8 cellular contexts compared by ENCODE assay signal in the genomic region with DNA sequence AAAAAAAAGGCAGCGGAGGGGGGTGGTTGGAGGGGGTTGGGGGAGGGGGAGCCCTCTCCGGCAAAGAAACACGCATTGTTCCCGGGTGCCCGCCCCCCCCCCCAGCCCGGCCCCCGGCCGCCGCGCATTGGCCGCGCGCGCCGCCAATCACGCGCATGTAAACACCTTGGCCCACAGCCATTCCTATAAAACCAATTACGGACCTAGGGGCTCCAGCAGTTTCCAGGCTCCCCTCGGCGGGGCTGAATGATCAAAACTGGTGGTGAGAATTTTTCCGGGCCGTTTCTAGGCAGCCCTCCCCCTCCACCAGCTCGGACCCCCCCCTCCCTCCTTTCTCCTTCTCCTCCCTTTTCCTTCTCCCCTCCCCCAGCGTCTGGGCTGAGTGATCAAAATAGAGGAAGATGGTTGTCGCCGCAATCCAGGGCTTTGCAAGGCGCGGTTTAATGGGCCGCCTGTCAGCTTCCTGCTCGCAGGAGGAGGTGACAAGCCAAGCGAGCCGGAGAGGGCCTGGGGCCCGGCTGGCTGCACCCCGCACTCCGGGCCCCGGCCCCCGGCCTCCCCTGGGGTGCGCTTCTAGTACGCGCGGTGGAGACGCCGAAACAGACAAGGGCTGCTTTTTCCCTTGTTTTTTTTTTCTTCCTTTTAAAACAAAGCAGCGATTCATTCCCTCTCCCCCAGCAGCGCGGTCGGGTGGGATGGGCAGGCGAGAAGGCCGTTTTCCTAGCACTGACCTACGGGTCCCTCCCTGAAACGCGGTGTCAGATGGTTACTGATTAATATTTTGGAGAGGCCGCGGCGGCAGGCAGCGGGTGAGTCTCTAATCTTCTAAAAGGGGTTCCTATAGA. TPM values are rescaled to one million over a fixed set of nuclear protein-coding genes. Genes with fewer than 3 reads are reported as not detected.
DNase-seq lines count a peak whose midpoint lies in the region; ATAC-seq, FAIRE-seq and TF ChIP-seq lines count a peak whose summit lies in the region.

No MANE protein-coding gene starts in this region.

- peak overlapping the region; percentile 83 to 94 for H3K4me3 Mint-ChIP-seq in activated T-cell treated with anti-CD3 and anti-CD28 coated beads, Interleukin-2, amount 50 U/mL, for 72 hours

- H3K27ac Mint-ChIP-seq in activated T-cell treated with anti-CD3 and anti-CD28 coated beads, Interleukin-2, amount 50 U/mL, for 72 hours, result peak overlapping the region; percentile 79

- H3K9me3 ChIP-seq in muscle layer of duodenum (ENCODE audit: control insufficient read depth in 1 of 2, low read length in 2 of 2), result no peaks in the 10 kb centered on the region
- no peaks in the 10 kb centered on the region for H3K9me3 ChIP-seq in transverse colon

- TF ChIP-seq POLR2A in transverse colon (IDR thresholded peaks at IDR 0.05), result peak; percentile 90

- H3K36me3 ChIP-seq in muscle layer of duodenum (ENCODE audit: control insufficient read depth in 1 of 2, insufficient read depth in 2 of 2, low read length in 2 of 2) (peaks cover 0 to 29% of the 10 kb centered on the region in 2 donors), transverse colon (no peaks in the 10 kb centered on the region)

- peak; percentile 66 for FAIRE-seq in HTR-8/SVneo (lab: Jason Lieb, UNC)

- in situ Hi-C loops in transverse colon (cut with MboI; ENCODE audit: low pct_ligation_motif_present in 1 of 4, low pct_unique_long_range_greater_than_20kb in 1 of 4, low sequenced_read_pairs in 3 of 4), result no loop called here

- no peaks in the 10 kb centered on the region for H3K9me3 Mint-ChIP-seq in activated T-cell treated with anti-CD3 and anti-CD28 coated beads, Interleukin-2, amount 50 U/mL, for 72 hours

- no peak for TF ChIP-seq CTCF in fibroblast of the aortic adventitia (IDR thresholded peaks at IDR 0.05; ENCODE audit: insufficient read depth, low read length)
- TF ChIP-seq CTCF in transverse colon (IDR thresholded peaks at IDR 0.05), result no peak

- H3K4me1 Mint-ChIP-seq in activated T-cell treated with anti-CD3 and anti-CD28 coated beads, Interleukin-2, amount 50 U/mL, for 72 hours (ENCODE audit: low read depth), result peaks cover 44% of the 10 kb centered on the region

- DNase-seq in DMS 273 (lab: John Stamatoyannopoulos, UW; ENCODE audit: unreplicated experiment), result peak; percentile 100
- DNase-seq in HTR-8/SVneo (ENCODE audit: insufficient read length, low spot score), result peak; percentile 92
- peak; percentile 99 for DNase-seq in NCI-H82 (lab: John Stamatoyannopoulos, UW)
- peak; percentile 59 to 62 for DNase-seq in activated T-cell treated with anti-CD3 and anti-CD28 coated beads, Interleukin-2, amount 50 U/mL, for 72 hours
- DNase-seq in fibroblast of the aortic adventitia (ENCODE audit: low read depth), result peak; percentile 100
- DNase-seq in transverse colon, result peak; percentile 95

- H3K4me3 ChIP-seq in fibroblast of the aortic adventitia (ENCODE audit: low read depth, low read length), result peak overlapping the region; percentile 91
- peak overlapping the region; percentile 71 to 91 for H3K4me3 ChIP-seq in muscle layer of duodenum (ENCODE audit: low read depth in 1 of 2, low read length in 2 of 2)
- peak overlapping the region; percentile 80 to 99 (median 94) for H3K4me3 ChIP-seq in transverse colon

- no peaks in the 10 kb centered on the region for H3K36me3 Mint-ChIP-seq in activated T-cell treated with anti-CD3 and anti-CD28 coated beads, Interleukin-2, amount 50 U/mL, for 72 hours (ENCODE audit: insufficient read depth in 2 of 2)

- H3K27me3 Mint-ChIP-seq in activated T-cell treated with anti-CD3 and anti-CD28 coated beads, Interleukin-2, amount 50 U/mL, for 72 hours (ENCODE audit: low read depth), result peaks cover 46% of the 10 kb centered on the region

- ATAC-seq in activated T-cell treated with anti-CD3 and anti-CD28 coated beads, Interleukin-2, amount 50 U/mL, for 72 hours (replicated peaks in 1 of 2), result peak; percentile 53 to 63
- no peak for ATAC-seq in HG03108 (IDR thresholded peaks at IDR 0.05; ENCODE audit: unreplicated experiment)

- H3K4me1 ChIP-seq in muscle layer of duodenum (ENCODE audit: control insufficient read depth in 1 of 2, insufficient read depth in 2 of 2, low read length in 2 of 2), result peaks cover 0 to 14% of the 10 kb centered on the region in 2 donors
- peaks cover under 1 to 17% (median 16%) of the 10 kb centered on the region in 4 donors for H3K4me1 ChIP-seq in transverse colon

- intact Hi-C loops in transverse colon (cut with DNase I; ENCODE audit: low total_unique reads), result no loop called here

- WGBS in transverse colon (ENCODE audit: low coverage in 1 of 2), 2 donors, result 1% methylated on average over 56 of the region's 56 CpGs; no CpG with 5 or more reads in 1 of the 2 donors

- H3K27me3 ChIP-seq in muscle layer of duodenum (ENCODE audit: low read depth, low read length), result no peaks in the 10 kb centered on the region
- no peaks in the 10 kb centered on the region for H3K27me3 ChIP-seq in transverse colon

- H3K27ac ChIP-seq in muscle layer of duodenum (ENCODE audit: low read length), result peak overlapping the region; percentile 89
- H3K27ac ChIP-seq in transverse colon, result peak overlapping the region; percentile 96 to 100 (median 98)

- no peak for TF ChIP-seq EP300 in transverse colon (IDR thresholded peaks at IDR 0.05; ENCODE audit: low read depth)

RNA-seq across cellular contexts. Expression of gene TNRC18, which starts 0.4 kb away (rescaled TPM):
- total RNA-seq in activated T-cell treated with anti-CD3 and anti-CD28 coated beads, Interleukin-2, amount 50 U/mL, for 72 hours, result 10 to 100 TPM; 67.6 to 69.0 TPM
- 57.8 and 155 TPM in 2 replicates for total RNA-seq in fibroblast of the aortic adventitia (ENCODE audit: low replicate concordance)
- total RNA-seq in transverse colon, result 100 to 1,000 TPM in 3 of 4 donors, 10 to 100 TPM in 1; 91.2 to 430 (median 175) TPM
